In genomic region chr2:218360453-218360852, GRCh38 we compare ENCODE assay signal across 1 cellular context.
TF ChIP-seq lines count a peak whose summit lies in the region.

No MANE protein-coding gene starts in this region.

TF ChIP-seq in WTC11, 78 proteins besides CTCF, POLR2A, EP300 and RAD21 (continued from another document):
- TF ChIP-seq PRRX2 (CRISPR knock-in tag; IDR thresholded peaks at IDR 0.05) = no peak
